ENCODE assay signal across 12 cellular contexts in genomic region chr20:50399003-50399916, GRCh38.
DNase-seq lines count a peak whose midpoint lies in the region; ATAC-seq, FAIRE-seq and TF ChIP-seq lines count a peak whose summit lies in the region.
"Had no signal": no experiment of that assay in that cellular context is flagged by ENCODE, and none has a peak within 500 bp of the region (broad histone marks: within the 10 kb centered on the region; RNA-seq: fewer than 3 reads in every experiment).

No MANE protein-coding gene starts in this region.

- TF ChIP-seq RAD21 in H1 (IDR thresholded peaks at IDR 0.05 in 1 of 2, conservative IDR thresholded peaks at IDR 0.05 in 1 of 2; ENCODE audit: low read depth in 2 of 2, low read length in 2 of 2) = no peak

- H3K27me3 ChIP-seq in H1 (replicated peaks in 1 of 4; ENCODE audit: control insufficient read depth in 3 of 4, extremely low read depth in 1 of 4, insufficient read depth in 3 of 4, low read length in 3 of 4) (no peaks in the 10 kb centered on the region), right lobe of liver (no peaks in the 10 kb centered on the region), stomach (no peaks in the 10 kb centered on the region)
- H3K27me3 ChIP-seq: neural progenitor cell had no signal

- H4K5ac ChIP-seq in H1 (ENCODE audit: insufficient read length, low read depth, low read length) = no peak overlapping the region

- no peak overlapping the region for H3K23ac ChIP-seq in H1 (ENCODE audit: insufficient read length)

- POLR2A ChIA-PET in HEK293 (lab: Yijun Ruan, JAX) = no interaction called here
- POLR2A ChIA-PET in H1 (lab: Charles Lee; ENCODE audit: partially characterized antibody) = no interaction called here

- no peaks in the 10 kb centered on the region for H3K4me1 ChIP-seq in HEK293 (ENCODE audit: control insufficient read depth, insufficient read depth, low read length)
- no peaks in the 10 kb centered on the region for H3K4me1 ChIP-seq in H1 (replicated peaks in 1 of 4; ENCODE audit: control insufficient read depth in 3 of 4, insufficient read depth in 4 of 4, low read length in 3 of 4)
- peaks cover 0 to 100% (median 34%) of the 10 kb centered on the region in 4 donors for H3K4me1 ChIP-seq in right lobe of liver
- H3K4me1 ChIP-seq in stomach = peaks cover 47 to 80% (median 61%) of the 10 kb centered on the region in 4 donors
- H3K4me1 ChIP-seq: neural progenitor cell had no signal

- H3K27ac ChIP-seq in HEK293 (ENCODE audit: extremely low read depth, low read depth, low read length) = no peak overlapping the region
- peak overlapping the region; percentile 52; the same call in 1 of the 2 replicates for H3K27ac ChIP-seq in H1 (ENCODE audit: low read depth, low read length)
- peak overlapping the region; percentile 81 to 95 (median 93) for H3K27ac ChIP-seq in right lobe of liver
- H3K27ac ChIP-seq in stomach = peak overlapping the region; percentile 37 to 88 (median 80)
- H3K27ac ChIP-seq: neural progenitor cell had no signal

- no peak overlapping the region for H2BK5ac ChIP-seq in H1 (ENCODE audit: low read depth, low read length)

- H3K9me3 Mint-ChIP-seq in immature natural killer cell = peaks cover 0 to 1% (median 0%) of the 10 kb centered on the region in 6 donors
- H3K9me3 Mint-ChIP-seq: CD4-positive, alpha-beta memory T cell; neural progenitor cell had no signal

- no peak overlapping the region for H3K14ac ChIP-seq in H1 (ENCODE audit: insufficient read length)

- no peak overlapping the region for H2BK12ac ChIP-seq in H1 (ENCODE audit: low read depth, low read length)

- H2AK5ac ChIP-seq in H1 (ENCODE audit: low read depth, low read length) = no peak overlapping the region

- no peaks in the 10 kb centered on the region for H4K20me1 ChIP-seq in H1 (replicated peaks in 1 of 2; ENCODE audit: control insufficient read depth in 1 of 2, insufficient read depth in 2 of 2, low read length in 2 of 2)

- 88% methylated on average over 22 of the region's 23 CpGs; no CpG with 5 or more reads in 1 of the 2 experiments for WGBS in H1 (ENCODE audit: extremely low coverage in 1 of 2, insufficient coverage in 1 of 2, insufficient read length in 1 of 2, insufficient replicate concordance in 2 of 2, low coverage in 1 of 2, low lambda C conversion rate in 2 of 2, missing lambda C conversion rate in 1 of 2), 2 experiments
- WGBS in right lobe of liver (ENCODE audit: insufficient coverage, low coverage, low lambda C conversion rate, missing lambda C conversion rate) = 16% methylated on average over 7 of the region's 23 CpGs
- WGBS in stomach, 5 donors = 51 to 67% (median 55%) methylated on average over 19 to 23 of the region's 23 CpGs

- CTCF ChIA-PET in HEK293 (lab: Yijun Ruan, JAX) = interaction anchor here (0.6 to 1.2 kb wide), 2 partner anchors 65 to 213 kb away, joined by 3 read pairs; no protein-coding TSS in a partner anchor
- CTCF ChIA-PET in H1 (lab: Charles Lee; ENCODE audit: partially characterized antibody) = interaction anchor here (0.9 to 3.0 kb wide), 3 partner anchors 34 to 205 kb away, joined by 3 to 11 read pairs (median 4); no protein-coding TSS in a partner anchor

- no peak overlapping the region; the same call in none of the 2 replicates for H3K18ac ChIP-seq in H1 (ENCODE audit: extremely low read depth, low read length)

- H3K56ac ChIP-seq in H1 (replicated peaks; ENCODE audit: insufficient read length, low read depth, low read length) = no peak overlapping the region

- H3K9me3 ChIP-seq in HEK293 (ENCODE audit: control insufficient read depth, insufficient read depth, low read depth, low read length) = no peaks in the 10 kb centered on the region
- H3K9me3 ChIP-seq in H1 (ENCODE audit: insufficient read depth in 2 of 2, low read depth in 1 of 2, low read length in 1 of 2) = no peaks in the 10 kb centered on the region
- H3K9me3 ChIP-seq in right lobe of liver = no peaks in the 10 kb centered on the region
- H3K9me3 ChIP-seq in stomach = no peaks in the 10 kb centered on the region

- H2BK20ac ChIP-seq in H1 (ENCODE audit: low read length) = no peak overlapping the region

- TF ChIP-seq EP300 in H1 (IDR thresholded peaks at IDR 0.05; ENCODE audit: borderline replicate concordance in 1 of 2, low read depth in 2 of 2, low read length in 2 of 2) = no peak
- TF ChIP-seq EP300 in stomach (IDR thresholded peaks at IDR 0.05) = peak; percentile 43

- peaks cover 11 to 20% (median 16%) of the 10 kb centered on the region in 3 donors for H3K27me3 Mint-ChIP-seq in immature natural killer cell (ENCODE audit: low read depth in 3 of 3)
- H3K27me3 Mint-ChIP-seq: CD4-positive, alpha-beta memory T cell had no signal

- H3K9ac ChIP-seq in H1 (replicated peaks in 1 of 4; ENCODE audit: extremely low read depth in 1 of 4, low read depth in 3 of 4, low read length in 3 of 4) = no peak overlapping the region
- H3K9ac ChIP-seq: neural progenitor cell had no signal

- peak overlapping the region; percentile 6; the same call in 1 of the 2 replicates for H2BK15ac ChIP-seq in H1 (ENCODE audit: low read length)

- H2BK120ac ChIP-seq in H1 (replicated peaks; ENCODE audit: low read depth, low read length) = no peak overlapping the region

- H3K4me3 ChIP-seq in HEK293 (ENCODE audit: low read depth, low read length) = no peak overlapping the region
- no peak overlapping the region for H3K4me3 ChIP-seq in H1 (ENCODE audit: extremely low read depth in 1 of 4, insufficient read depth in 2 of 4, low read depth in 3 of 4, low read length in 4 of 4)
- H3K4me3 ChIP-seq in right lobe of liver = peak overlapping the region in 1 of 3 donors; percentile 19
- peak overlapping the region in 1 of 4 donors; percentile 2 for H3K4me3 ChIP-seq in stomach
- H3K4me3 ChIP-seq: neural progenitor cell had no signal

- H2AFZ ChIP-seq in H1 (ENCODE audit: low read length) = no peak overlapping the region
- H2AFZ ChIP-seq: neural progenitor cell had no signal

- DNase-seq in H1 (ENCODE audit: low read depth in 1 of 2, low spot score in 2 of 2) (no peak), right lobe of liver (peak; percentile 89 to 95 (median 91)), stomach (peak; percentile 51), NCI-H1694 treated with DMSO at 0.1 percent for 48 hours (lab: John Stamatoyannopoulos, UW) (no peak), immature natural killer cell (no peak), HCEC 1CT (no peak)
- DNase-seq: activated CD8-positive, alpha-beta memory T cell treated with anti-CD3 and anti-CD28 coated beads, Interleukin-2, amount 50 U/mL, for 4 hours; CD4-positive, alpha-beta memory T cell; NCI-H1436 had no signal

- ATAC-seq in right lobe of liver = peak; percentile 36 to 63 (median 46)
- ATAC-seq in GM21381 (IDR thresholded peaks at IDR 0.05; ENCODE audit: unreplicated experiment) = no peak

- no peak overlapping the region for H3K4me2 ChIP-seq in H1 (ENCODE audit: insufficient read depth in 1 of 2, low read depth in 2 of 2, low read length in 2 of 2)
- H3K4me2 ChIP-seq: neural progenitor cell had no signal

- intact Hi-C loops in right lobe of liver (cut with DNase I) = no loop called here
- intact Hi-C loops in stomach (cut with DNase I; ENCODE audit: low total_unique reads) = loop anchor here (10.0 kb wide), 1 partner anchor 56 kb away; no protein-coding TSS in a partner anchor

- no peak overlapping the region for H3K27ac Mint-ChIP-seq in immature natural killer cell

- H3K79me2 ChIP-seq in H1 (ENCODE audit: control insufficient read depth in 1 of 2, insufficient read depth in 2 of 2, low read length in 2 of 2) = no peaks in the 10 kb centered on the region

- no peak overlapping the region for H3K4ac ChIP-seq in H1 (replicated peaks; ENCODE audit: insufficient read length, low read depth, low read length)

- no peak for TF ChIP-seq CTCF in HEK293 (tag by site-specific recombination; IDR thresholded peaks at IDR 0.05)
- no peak for TF ChIP-seq CTCF in H1 (IDR thresholded peaks at IDR 0.05; ENCODE audit: control extremely low read depth in 1 of 3, insufficient read depth in 1 of 3, low read depth in 1 of 3, low read length in 3 of 3)
- no peak for TF ChIP-seq CTCF in right lobe of liver (IDR thresholded peaks at IDR 0.05)
- no peak for TF ChIP-seq CTCF in stomach (IDR thresholded peaks at IDR 0.05)

- no peak overlapping the region for H3K4me3 Mint-ChIP-seq in immature natural killer cell
- H3K4me3 Mint-ChIP-seq: CD4-positive, alpha-beta memory T cell; neural progenitor cell had no signal

- FAIRE-seq in H1 (lab: Jason Lieb, UNC) = no peak

- no peak overlapping the region for H4K91ac ChIP-seq in H1 (replicated peaks; ENCODE audit: insufficient read length, low read length)

- no peak overlapping the region for H4K8ac ChIP-seq in H1 (ENCODE audit: extremely low read depth, insufficient read depth, low read length)

- peaks cover 5 to 7% of the 10 kb centered on the region in 2 donors for H3K4me1 Mint-ChIP-seq in immature natural killer cell

- H3K36me3 ChIP-seq in HEK293 (ENCODE audit: control insufficient read depth in 2 of 2, insufficient read depth in 1 of 2, low read length in 2 of 2) (no peaks in the 10 kb centered on the region), H1 (ENCODE audit: control insufficient read depth in 2 of 4, insufficient read depth in 4 of 4, low read length in 3 of 4) (no peaks in the 10 kb centered on the region), right lobe of liver (no peaks in the 10 kb centered on the region), stomach (no peaks in the 10 kb centered on the region)
- H3K36me3 ChIP-seq: neural progenitor cell had no signal

- peaks cover 1% of the 10 kb centered on the region; the same call in 1 of the 2 replicates for H3K23me2 ChIP-seq in H1 (ENCODE audit: low read depth, low read length)

- TF ChIP-seq POLR2A in H1 (IDR thresholded peaks at IDR 0.05; ENCODE audit: control extremely low read depth in 1 of 2, low read depth in 2 of 2, low read length in 2 of 2) (no peak), right lobe of liver (IDR thresholded peaks at IDR 0.05) (peak; percentile 34), stomach (IDR thresholded peaks at IDR 0.05) (no peak)

- H3K79me1 ChIP-seq in H1 (ENCODE audit: low read depth, low read length) = no peaks in the 10 kb centered on the region

- peaks cover 0 to 5% (median 4%) of the 10 kb centered on the region in 3 donors for H3K36me3 Mint-ChIP-seq in immature natural killer cell
- H3K36me3 Mint-ChIP-seq: CD4-positive, alpha-beta memory T cell; neural progenitor cell had no signal

TF ChIP-seq in HEK293, 187 proteins besides CTCF, POLR2A, EP300 and RAD21 (continues in another document):
- TF ChIP-seq ZBTB7A (tag by site-specific recombination; IDR thresholded peaks at IDR 0.05; ENCODE audit: low read depth) (no peak), EGR2 (tag by site-specific recombination; IDR thresholded peaks at IDR 0.05; ENCODE audit: low read depth) (peak; percentile 89), ZNF585B (tag by site-specific recombination; IDR thresholded peaks at IDR 0.05) (no peak), ZIC2 (tag by site-specific recombination; IDR thresholded peaks at IDR 0.05) (peak; percentile 74)

Comparison
In these comparisons a context has a peak if more than half of its experiments do, and no peak if none do; other contexts are left out.
1. DNase-seq: peak in right lobe of liver (3 of 3) and stomach (single experiment); none in H1 (0 of 2), NCI-H1694 treated with DMSO at 0.1 percent for 48 hours (single experiment), immature natural killer cell (0 of 3) and HCEC 1CT (single experiment).